18 cellular contexts compared by ENCODE assay signal in the genomic region with DNA sequence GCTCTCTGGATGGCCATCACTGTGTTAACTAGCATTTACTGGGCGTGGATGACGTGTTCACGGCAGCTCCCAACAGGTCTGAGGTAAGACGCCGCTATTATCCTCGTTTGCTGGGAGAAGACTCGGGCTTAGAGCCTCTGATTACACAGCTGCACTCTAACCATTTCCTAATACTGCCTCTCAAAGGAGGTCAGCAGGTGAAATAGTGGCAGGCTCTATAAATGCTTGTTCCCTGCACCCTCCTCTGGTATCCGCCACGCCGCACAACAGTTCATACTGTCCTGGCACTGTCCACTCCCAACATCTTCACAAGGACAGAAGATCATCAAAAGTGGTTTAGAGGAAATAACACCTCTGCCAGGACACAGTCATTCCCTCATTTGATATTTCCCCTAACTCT. TPM values are rescaled to one million over a fixed set of nuclear protein-coding genes. Genes with fewer than 3 reads are reported as not detected.
DNase-seq lines count a peak whose midpoint lies in the region; ATAC-seq and TF ChIP-seq lines count a peak whose summit lies in the region.
"Had no signal": no experiment of that assay in that cellular context is flagged by ENCODE, and none has a peak within 500 bp of the region (broad histone marks: within the 10 kb centered on the region; RNA-seq: fewer than 3 reads in every experiment).

No MANE protein-coding gene starts in this region.

- peak in 3 of 4 donors; percentile 9 to 29 (median 22) for ATAC-seq in heart left ventricle
- no peak for ATAC-seq in HG03342 (IDR thresholded peaks at IDR 0.05; ENCODE audit: unreplicated experiment)
- ATAC-seq: GM12878 had no signal

- no peaks in the 10 kb centered on the region for H3K9me3 ChIP-seq in heart left ventricle
- no peaks in the 10 kb centered on the region for H3K9me3 ChIP-seq in skeletal muscle tissue (ENCODE audit: control insufficient read depth in 3 of 3, low read length in 3 of 3)
- H3K9me3 ChIP-seq in Peyer's patch, result no peaks in the 10 kb centered on the region
- H3K9me3 ChIP-seq: adrenal gland, BE2C, spleen had no signal

- 76 to 91% (median 85%) methylated on average over 10 of the region's 10 CpGs for WGBS in heart left ventricle, 4 donors

- H3K27ac ChIP-seq in heart left ventricle (peak overlapping the region in 9 of 12 donors; percentile 7 to 97 (median 37)), skeletal muscle tissue (ENCODE audit: low read depth, low read length) (peak overlapping the region; percentile 6), Peyer's patch (no peak overlapping the region)
- H3K27ac ChIP-seq: adrenal gland, KMS-11 had no signal

- intact Hi-C loops in heart left ventricle (cut with DNase I), result no loop called here

- TF ChIP-seq CTCF in heart left ventricle (IDR thresholded peaks at IDR 0.05) (no peak), Peyer's patch (IDR thresholded peaks at IDR 0.05) (no peak)

- H3K4me3 ChIP-seq in heart left ventricle (no peak overlapping the region), skeletal muscle tissue (ENCODE audit: low read length in 3 of 3) (peak overlapping the region in 1 of 3 donors; percentile 0), Peyer's patch (no peak overlapping the region)
- H3K4me3 ChIP-seq: adrenal gland, GM12878, lung, spleen had no signal

- H3K9ac ChIP-seq in skeletal muscle tissue (ENCODE audit: low read depth in 1 of 3, low read length in 3 of 3), result no peak overlapping the region
- H3K9ac ChIP-seq: KMS-11 had no signal

- H3K27me3 ChIP-seq in heart left ventricle (no peaks in the 10 kb centered on the region), skeletal muscle tissue (ENCODE audit: control insufficient read depth in 3 of 3, insufficient read depth in 3 of 3, low read length in 3 of 3) (no peaks in the 10 kb centered on the region), Peyer's patch (no peaks in the 10 kb centered on the region)
- H3K27me3 ChIP-seq: adrenal gland, BE2C, spleen had no signal

- no peak for TF ChIP-seq POLR2A in heart left ventricle (IDR thresholded peaks at IDR 0.05)
- no peak for TF ChIP-seq POLR2A in Peyer's patch (IDR thresholded peaks at IDR 0.05)

- H3K36me3 ChIP-seq in heart left ventricle (no peaks in the 10 kb centered on the region), skeletal muscle tissue (ENCODE audit: control insufficient read depth in 3 of 3, insufficient read depth in 3 of 3, low read length in 3 of 3) (no peaks in the 10 kb centered on the region), Peyer's patch (no peaks in the 10 kb centered on the region)
- H3K36me3 ChIP-seq: adrenal gland, BE2C had no signal

- H3K4me1 ChIP-seq in heart left ventricle (peaks cover 34 to 95% (median 89%) of the 10 kb centered on the region in 12 donors), skeletal muscle tissue (ENCODE audit: control insufficient read depth in 3 of 3, insufficient read depth in 3 of 3, low read length in 3 of 3) (peaks cover 47 to 81% (median 67%) of the 10 kb centered on the region in 3 donors), Peyer's patch (peaks cover 0 to 25% (median 0%) of the 10 kb centered on the region in 4 donors)
- H3K4me1 ChIP-seq: BE2C had no signal

- DNase-seq in NCI-H2107 treated with DMSO at 0.1 percent for 48 hours (lab: John Stamatoyannopoulos, UW; ENCODE audit: unreplicated experiment) (peak; percentile 24), NCI-H2107 (lab: John Stamatoyannopoulos, UW) (no peak), NCI-H69 (lab: John Stamatoyannopoulos, UW) (peak; percentile 76), heart left ventricle (no peak), Peyer's patch (no peak)
- DNase-seq in stimulated activated CD4-positive, alpha-beta T cell treated with anti-CD3 and anti-CD28 coated beads, Interleukin-4, amount 100 ng/mL, for 4 hours, result no peak
- DNase-seq: adrenal gland, BE2C, GDM1, NCI-H1048, OCI-M1, posterior cingulate gyrus, spleen had no signal

RNA-seq across cellular contexts. Expression of gene HIPK2, which starts 28.3 kb away (rescaled TPM):
- total RNA-seq in heart left ventricle (100 to 1,000 TPM; 102 to 244 (median 143) TPM), skeletal muscle tissue (5.7 TPM), Peyer's patch (10 to 100 TPM; 16.6 to 60.2 (median 35.1) TPM)
- polyA plus RNA-seq in heart left ventricle, result 100 to 1,000 TPM in 1 of 2 donors, 10 to 100 TPM in 1; 43.2 to 205 TPM

Comparison
In these comparisons a context has a peak if more than half of its experiments do, and no peak if none do; other contexts are left out.
1. DNase-seq: peak in NCI-H2107 treated with DMSO at 0.1 percent for 48 hours (single experiment) and NCI-H69 (single experiment); none in NCI-H2107 (single experiment), heart left ventricle (0 of 5), Peyer's patch (0 of 3) and stimulated activated CD4-positive, alpha-beta T cell treated with anti-CD3 and anti-CD28 coated beads, Interleukin-4, amount 100 ng/mL, for 4 hours (0 of 2).
2. H3K27ac ChIP-seq: peak in heart left ventricle (9 of 12) and skeletal muscle tissue (single experiment); none in Peyer's patch (0 of 4).